In genomic region chr17:75108193-75108592, GRCh38 we compare ENCODE assay signal across 1 cellular context.
TF ChIP-seq lines count a peak whose summit lies in the region.

No MANE protein-coding gene starts in this region.

TF ChIP-seq in GM23338, 12 proteins besides CTCF, POLR2A, EP300 and RAD21:
- TF ChIP-seq NANOG (IDR thresholded peaks at IDR 0.05; ENCODE audit: borderline replicate concordance) (no peak), ZNF462 (CRISPR knock-in tag; IDR thresholded peaks at IDR 0.05) (no peak), JUNB (IDR thresholded peaks at IDR 0.05; ENCODE audit: unreplicated experiment) (no peak), POLR2AphosphoS5 (IDR thresholded peaks at IDR 0.05; ENCODE audit: low read depth) (no peak), ZNF331 (CRISPR knock-in tag; IDR thresholded peaks at IDR 0.05; ENCODE audit: low read depth) (no peak), REST (IDR thresholded peaks at IDR 0.05; ENCODE audit: unreplicated experiment) (no peak), ZNF114 (CRISPR knock-in tag; IDR thresholded peaks at IDR 0.05) (no peak), EZH2phosphoT487 (IDR thresholded peaks at IDR 0.05; ENCODE audit: unreplicated experiment) (no peak), ETS1 (IDR thresholded peaks at IDR 0.05) (no peak)
